ENCODE assay signal across 25 cellular contexts in genomic region chr4:2172627-2173231, GRCh38.
DNase-seq lines count a peak whose midpoint lies in the region; ATAC-seq and TF ChIP-seq lines count a peak whose summit lies in the region.
"Had no signal": no experiment of that assay in that cellular context is flagged by ENCODE, and none has a peak within 500 bp of the region (broad histone marks: within the 10 kb centered on the region; RNA-seq: fewer than 3 reads in every experiment).

No MANE protein-coding gene starts in this region.

- POLR2A ChIA-PET in HEK293 (lab: Yijun Ruan, JAX) = no interaction called here
- POLR2A ChIA-PET in activated CD4-positive, alpha-beta memory T cell treated with anti-CD3 and anti-CD28 coated beads, Interleukin-2, amount 10 ng/mL, durations not matched to agents 7 days and 5 days (lab: Charles Lee) = interaction anchor here (0.9 to 1.1 kb wide), 4 partner anchors 11 to 69 kb away, joined by 3 to 5 read pairs (median 4); partner anchors contain the start of genes HAUS3 and POLN
- POLR2A ChIA-PET in naive thymus-derived CD8-positive, alpha-beta T cell (lab: Charles Lee) = no interaction called here

- no peaks in the 10 kb centered on the region for H3K4me1 ChIP-seq in HEK293 (ENCODE audit: control insufficient read depth, insufficient read depth, low read length)
- H3K4me1 ChIP-seq in heart right ventricle = peaks cover 0 to 10% (median 0%) of the 10 kb centered on the region in 9 donors
- H3K4me1 ChIP-seq: left lung, neural progenitor cell, psoas muscle, tibial artery had no signal

- H3K27ac ChIP-seq in HEK293 (ENCODE audit: extremely low read depth, low read depth, low read length) (no peak overlapping the region), heart right ventricle (peak overlapping the region in 1 of 10 donors; percentile 49)
- H3K27ac ChIP-seq: body of pancreas, coronary artery, left lung, neural progenitor cell, psoas muscle, skin epidermis, tibial artery had no signal

- TF ChIP-seq CTCF in HEK293 (tag by site-specific recombination; IDR thresholded peaks at IDR 0.05) (no peak), heart right ventricle (IDR thresholded peaks at IDR 0.05) (no peak)

- CTCF ChIA-PET in HEK293 (lab: Yijun Ruan, JAX) = interaction anchor here (0.5 kb wide), 1 partner anchor 38 kb away, joined by 3 read pairs; no protein-coding TSS in a partner anchor
- CTCF ChIA-PET in activated CD4-positive, alpha-beta memory T cell treated with anti-CD3 and anti-CD28 coated beads, Interleukin-2, amount 10 ng/mL, durations not matched to agents 7 days and 5 days (lab: Charles Lee) = interaction anchor here (1.3 kb wide), 2 partner anchors 163 to 241 kb away, joined by 3 to 4 read pairs; no protein-coding TSS in a partner anchor

- peak overlapping the region; percentile 25 for H3K4me3 Mint-ChIP-seq in activated CD4-positive, alpha-beta memory T cell treated with anti-CD3 and anti-CD28 coated beads, Interleukin-2, amount 10 ng/mL, durations not matched to agents 7 days and 5 days
- H3K4me3 Mint-ChIP-seq in naive thymus-derived CD8-positive, alpha-beta T cell = peak overlapping the region in 6 of 10 donors; percentile 3 to 67 (median 44)
- H3K4me3 Mint-ChIP-seq: activated naive CD8-positive, alpha-beta T cell; neural progenitor cell had no signal

- peak overlapping the region; percentile 81 for H3K27ac Mint-ChIP-seq in activated CD4-positive, alpha-beta memory T cell treated with anti-CD3 and anti-CD28 coated beads, Interleukin-2, amount 10 ng/mL, durations not matched to agents 7 days and 5 days
- H3K27ac Mint-ChIP-seq in naive thymus-derived CD8-positive, alpha-beta T cell = peak overlapping the region in 8 of 10 donors; percentile 0 to 83 (median 42)
- H3K27ac Mint-ChIP-seq: activated naive CD8-positive, alpha-beta T cell; neural progenitor cell had no signal

- H3K4me3 ChIP-seq in HEK293 (ENCODE audit: low read depth, low read length) = no peak overlapping the region
- no peak overlapping the region for H3K4me3 ChIP-seq in heart right ventricle
- H3K4me3 ChIP-seq: body of pancreas, coronary artery, left lung, neural progenitor cell, psoas muscle, skin epidermis, tibial artery had no signal

- 95 to 96% methylated on average over 8 of the region's 8 CpGs for WGBS in heart right ventricle, 2 donors

- H3K9me3 Mint-ChIP-seq in activated CD4-positive, alpha-beta memory T cell treated with anti-CD3 and anti-CD28 coated beads, Interleukin-2, amount 10 ng/mL, durations not matched to agents 7 days and 5 days = no peaks in the 10 kb centered on the region
- no peaks in the 10 kb centered on the region for H3K9me3 Mint-ChIP-seq in naive thymus-derived CD8-positive, alpha-beta T cell
- H3K9me3 Mint-ChIP-seq: neural progenitor cell had no signal

- H3K27me3 ChIP-seq in heart right ventricle = no peaks in the 10 kb centered on the region
- H3K27me3 ChIP-seq: body of pancreas, left lung, neural progenitor cell, tibial artery had no signal

- H3K4me1 Mint-ChIP-seq in activated CD4-positive, alpha-beta memory T cell treated with anti-CD3 and anti-CD28 coated beads, Interleukin-2, amount 10 ng/mL, durations not matched to agents 7 days and 5 days = peaks cover 43% of the 10 kb centered on the region
- peaks cover 12 to 24% (median 19%) of the 10 kb centered on the region in 4 donors for H3K4me1 Mint-ChIP-seq in naive thymus-derived CD8-positive, alpha-beta T cell

- no peaks in the 10 kb centered on the region for H3K9me3 ChIP-seq in HEK293 (ENCODE audit: control insufficient read depth, insufficient read depth, low read depth, low read length)
- H3K9me3 ChIP-seq in heart right ventricle = no peaks in the 10 kb centered on the region
- H3K9me3 ChIP-seq: body of pancreas, left lung, psoas muscle, tibial artery had no signal

- no peaks in the 10 kb centered on the region for H3K36me3 Mint-ChIP-seq in activated CD4-positive, alpha-beta memory T cell treated with anti-CD3 and anti-CD28 coated beads, Interleukin-2, amount 10 ng/mL, durations not matched to agents 7 days and 5 days (ENCODE audit: low read depth)
- no peaks in the 10 kb centered on the region for H3K36me3 Mint-ChIP-seq in naive thymus-derived CD8-positive, alpha-beta T cell
- H3K36me3 Mint-ChIP-seq: activated naive CD8-positive, alpha-beta T cell had no signal

- peak; percentile 93 to 96 for ATAC-seq in naive thymus-derived CD8-positive, alpha-beta T cell
- ATAC-seq in heart right ventricle = no peak
- ATAC-seq in GM18861 (IDR thresholded peaks at IDR 0.05; ENCODE audit: unreplicated experiment) = no peak
- ATAC-seq: body of pancreas, psoas muscle had no signal

- no peaks in the 10 kb centered on the region for H3K27me3 Mint-ChIP-seq in activated CD4-positive, alpha-beta memory T cell treated with anti-CD3 and anti-CD28 coated beads, Interleukin-2, amount 10 ng/mL, durations not matched to agents 7 days and 5 days
- no peaks in the 10 kb centered on the region for H3K27me3 Mint-ChIP-seq in naive thymus-derived CD8-positive, alpha-beta T cell
- H3K27me3 Mint-ChIP-seq: activated naive CD8-positive, alpha-beta T cell had no signal

- H3K36me3 ChIP-seq in HEK293 (ENCODE audit: control insufficient read depth in 2 of 2, insufficient read depth in 1 of 2, low read length in 2 of 2) = peaks cover 0 to 60% of the 10 kb centered on the region in 2 experiments; a peak in 2 of 3 replicates
- peaks cover 0 to 15% (median 7%) of the 10 kb centered on the region in 9 donors for H3K36me3 ChIP-seq in heart right ventricle
- H3K36me3 ChIP-seq: neural progenitor cell had no signal

- peak; percentile 20 for DNase-seq in activated T-cell treated with anti-CD3 and anti-CD28 coated beads, Interleukin-2, amount 50 U/mL, for 1 hour
- DNase-seq in activated T-cell treated with anti-CD3 and anti-CD28 coated beads for 4 hours (no peak), heart right ventricle (no peak), RPMI8226 (no peak)
- DNase-seq in activated CD4-positive, alpha-beta memory T cell treated with anti-CD3 and anti-CD28 coated beads, Interleukin-2, amount 10 ng/mL, durations not matched to agents 7 days and 5 days = no peak
- peak in 7 of 10 donors; percentile 17 to 63 (median 33) for DNase-seq in naive thymus-derived CD8-positive, alpha-beta T cell
- DNase-seq: body of pancreas; C1 segment of cervical spinal cord; DMS153; GDM1; glutamatergic neuron; left lung; midbrain; MM.1S; NCI-H1694; psoas muscle; SHP77 treated with DMSO at 0.1 percent for 48 hours; stimulated activated CD4-positive, alpha-beta T cell treated with anti-CD3 and anti-CD28 coated beads, Interleukin-2, amount 100 ng/mL, for 24 hours; tibial artery had no signal

- intact Hi-C loops in heart right ventricle (cut with DNase I) = no loop called here

TF ChIP-seq in HEK293, 187 proteins besides CTCF, POLR2A, EP300 and RAD21:
- TF ChIP-seq ZBTB21 (tag by site-specific recombination; IDR thresholded peaks at IDR 0.05) (no peak), EGR2 (tag by site-specific recombination; IDR thresholded peaks at IDR 0.05; ENCODE audit: low read depth) (peak; percentile 71), ZFHX2 (tag by site-specific recombination; conservative IDR thresholded peaks at IDR 0.05) (peak; percentile 71)

Comparison
In these comparisons a context has a peak if more than half of its experiments do, and no peak if none do; other contexts are left out.
1. DNase-seq: peak in activated T-cell treated with anti-CD3 and anti-CD28 coated beads, Interleukin-2, amount 50 U/mL, for 1 hour (single experiment) and naive thymus-derived CD8-positive, alpha-beta T cell (7 of 10); none in activated T-cell treated with anti-CD3 and anti-CD28 coated beads for 4 hours (single experiment), activated CD4-positive, alpha-beta memory T cell treated with anti-CD3 and anti-CD28 coated beads, Interleukin-2, amount 10 ng/mL, durations not matched to agents 7 days and 5 days (single experiment), heart right ventricle (0 of 2) and RPMI8226 (single experiment).
2. ATAC-seq: peak in naive thymus-derived CD8-positive, alpha-beta T cell (2 of 2); none in heart right ventricle (0 of 8) and GM18861 (single experiment).